In the genomic region with DNA sequence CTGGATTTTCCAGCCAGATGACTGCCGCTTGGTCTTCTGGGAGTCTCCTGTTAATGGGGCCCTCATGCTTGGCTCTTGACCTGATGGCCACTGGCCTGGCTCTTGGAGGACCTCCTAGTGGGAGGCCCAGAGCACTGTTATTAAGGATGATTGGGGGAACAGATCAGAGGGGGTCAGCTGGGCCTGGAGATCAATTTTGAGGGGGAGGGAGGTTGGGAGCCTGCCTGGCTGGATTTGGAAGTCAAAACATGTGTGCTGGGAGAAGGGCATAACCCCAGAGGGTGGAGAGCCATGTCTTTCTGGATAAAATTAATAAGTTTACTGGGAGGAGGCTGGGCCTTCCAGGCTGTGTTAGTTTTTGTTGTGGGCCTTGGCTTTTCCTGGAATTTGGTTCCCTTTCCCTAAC, we compare ENCODE assay signal across 1 cellular context.
TF ChIP-seq lines count a peak whose summit lies in the region.

No MANE protein-coding gene starts in this region.

TF ChIP-seq in GM12878, 131 proteins besides CTCF, POLR2A, EP300 and RAD21 (continued from another document):
- TF ChIP-seq, protein P1, sequence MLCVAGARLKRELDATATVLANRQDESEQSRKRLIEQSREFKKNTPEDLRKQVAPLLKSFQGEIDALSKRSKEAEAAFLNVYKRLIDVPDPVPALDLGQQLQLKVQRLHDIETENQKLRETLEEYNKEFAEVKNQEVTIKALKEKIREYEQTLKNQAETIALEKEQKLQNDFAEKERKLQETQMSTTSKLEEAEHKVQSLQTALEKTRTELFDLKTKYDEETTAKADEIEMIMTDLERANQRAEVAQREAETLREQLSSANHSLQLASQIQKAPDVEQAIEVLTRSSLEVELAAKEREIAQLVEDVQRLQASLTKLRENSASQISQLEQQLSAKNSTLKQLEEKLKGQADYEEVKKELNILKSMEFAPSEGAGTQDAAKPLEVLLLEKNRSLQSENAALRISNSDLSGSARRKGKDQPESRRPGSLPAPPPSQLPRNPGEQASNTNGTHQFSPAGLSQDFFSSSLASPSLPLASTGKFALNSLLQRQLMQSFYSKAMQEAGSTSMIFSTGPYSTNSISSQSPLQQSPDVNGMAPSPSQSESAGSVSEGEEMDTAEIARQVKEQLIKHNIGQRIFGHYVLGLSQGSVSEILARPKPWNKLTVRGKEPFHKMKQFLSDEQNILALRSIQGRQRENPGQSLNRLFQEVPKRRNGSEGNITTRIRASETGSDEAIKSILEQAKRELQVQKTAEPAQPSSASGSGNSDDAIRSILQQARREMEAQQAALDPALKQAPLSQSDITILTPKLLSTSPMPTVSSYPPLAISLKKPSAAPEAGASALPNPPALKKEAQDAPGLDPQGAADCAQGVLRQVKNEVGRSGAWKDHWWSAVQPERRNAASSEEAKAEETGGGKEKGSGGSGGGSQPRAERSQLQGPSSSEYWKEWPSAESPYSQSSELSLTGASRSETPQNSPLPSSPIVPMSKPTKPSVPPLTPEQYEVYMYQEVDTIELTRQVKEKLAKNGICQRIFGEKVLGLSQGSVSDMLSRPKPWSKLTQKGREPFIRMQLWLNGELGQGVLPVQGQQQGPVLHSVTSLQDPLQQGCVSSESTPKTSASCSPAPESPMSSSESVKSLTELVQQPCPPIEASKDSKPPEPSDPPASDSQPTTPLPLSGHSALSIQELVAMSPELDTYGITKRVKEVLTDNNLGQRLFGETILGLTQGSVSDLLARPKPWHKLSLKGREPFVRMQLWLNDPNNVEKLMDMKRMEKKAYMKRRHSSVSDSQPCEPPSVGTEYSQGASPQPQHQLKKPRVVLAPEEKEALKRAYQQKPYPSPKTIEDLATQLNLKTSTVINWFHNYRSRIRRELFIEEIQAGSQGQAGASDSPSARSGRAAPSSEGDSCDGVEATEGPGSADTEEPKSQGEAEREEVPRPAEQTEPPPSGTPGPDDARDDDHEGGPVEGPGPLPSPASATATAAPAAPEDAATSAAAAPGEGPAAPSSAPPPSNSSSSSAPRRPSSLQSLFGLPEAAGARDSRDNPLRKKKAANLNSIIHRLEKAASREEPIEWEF (IDR thresholded peaks at IDR 0.05; ENCODE audit: insufficient replicate concordance, low read depth, low read length) = no peak
- TF ChIP-seq CHD1 (IDR thresholded peaks at IDR 0.05; ENCODE audit: low read depth, low read length) (no peak), ZNF24 (IDR thresholded peaks at IDR 0.05) (no peak), SPI1 (IDR thresholded peaks at IDR 0.05; ENCODE audit: borderline replicate concordance, insufficient read depth, low read depth, low read length) (no peak), ZNF207 (IDR thresholded peaks at IDR 0.05; ENCODE audit: borderline replicate concordance) (no peak), BACH1 (IDR thresholded peaks at IDR 0.05; ENCODE audit: borderline replicate concordance) (no peak), NFXL1 (IDR thresholded peaks at IDR 0.05; ENCODE audit: borderline replicate concordance) (no peak)
- TF ChIP-seq, protein P2, sequence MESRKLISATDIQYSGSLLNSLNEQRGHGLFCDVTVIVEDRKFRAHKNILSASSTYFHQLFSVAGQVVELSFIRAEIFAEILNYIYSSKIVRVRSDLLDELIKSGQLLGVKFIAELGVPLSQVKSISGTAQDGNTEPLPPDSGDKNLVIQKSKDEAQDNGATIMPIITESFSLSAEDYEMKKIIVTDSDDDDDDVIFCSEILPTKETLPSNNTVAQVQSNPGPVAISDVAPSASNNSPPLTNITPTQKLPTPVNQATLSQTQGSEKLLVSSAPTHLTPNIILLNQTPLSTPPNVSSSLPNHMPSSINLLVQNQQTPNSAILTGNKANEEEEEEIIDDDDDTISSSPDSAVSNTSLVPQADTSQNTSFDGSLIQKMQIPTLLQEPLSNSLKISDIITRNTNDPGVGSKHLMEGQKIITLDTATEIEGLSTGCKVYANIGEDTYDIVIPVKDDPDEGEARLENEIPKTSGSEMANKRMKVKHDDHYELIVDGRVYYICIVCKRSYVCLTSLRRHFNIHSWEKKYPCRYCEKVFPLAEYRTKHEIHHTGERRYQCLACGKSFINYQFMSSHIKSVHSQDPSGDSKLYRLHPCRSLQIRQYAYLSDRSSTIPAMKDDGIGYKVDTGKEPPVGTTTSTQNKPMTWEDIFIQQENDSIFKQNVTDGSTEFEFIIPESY (IDR thresholded peaks at IDR 0.05) = no peak
- TF ChIP-seq, protein P3, sequence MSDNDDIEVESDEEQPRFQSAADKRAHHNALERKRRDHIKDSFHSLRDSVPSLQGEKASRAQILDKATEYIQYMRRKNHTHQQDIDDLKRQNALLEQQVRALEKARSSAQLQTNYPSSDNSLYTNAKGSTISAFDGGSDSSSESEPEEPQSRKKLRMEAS (IDR thresholded peaks at IDR 0.05; ENCODE audit: low read depth, low read length) = no peak
